ENCODE assay signal across 21 cellular contexts in genomic region chr6:52374247-52374646, GRCh38.
"Had no signal": no experiment of that assay in that cellular context is flagged by ENCODE, and none has a peak within 500 bp of the region (broad histone marks: within the 10 kb centered on the region; RNA-seq: fewer than 3 reads in every experiment).

No MANE protein-coding gene starts in this region.

- H3K4me3 ChIP-seq: ascending aorta, esophagus squamous epithelium, gastrocnemius medialis, stomach, testis, uterus had no signal

- H3K27me3 ChIP-seq: ascending aorta, brain microvascular endothelial cell, esophagus squamous epithelium, gastrocnemius medialis, stomach, testis, uterus had no signal

- H3K4me3 Mint-ChIP-seq: endodermal cell; T-helper 1 cell treated with Interleukin-12 subunit alpha and Interleukin-12 subunit beta and Interleukin-4 antibody, amounts not matched to agents 30 μg/mL and 1 μg/mL, for 36 hours had no signal

- H3K27ac ChIP-seq: ascending aorta, brain microvascular endothelial cell, esophagus squamous epithelium, gastrocnemius medialis, parathyroid adenoma, stomach, testis, uterus had no signal

- H3K9me3 ChIP-seq: ascending aorta, esophagus squamous epithelium, gastrocnemius medialis, stomach, testis, uterus had no signal

- ATAC-seq: gastrocnemius medialis, left ventricle myocardium superior, right cardiac atrium had no signal

- H3K36me3 ChIP-seq: ascending aorta, brain microvascular endothelial cell, esophagus squamous epithelium, gastrocnemius medialis, stomach, uterus had no signal

- H3K4me1 ChIP-seq: ascending aorta, gastrocnemius medialis, parathyroid adenoma, uterus had no signal

- DNase-seq: activated CD4-positive, alpha-beta T cell treated with anti-CD3 and anti-CD28 coated beads for 4 hours; activated CD4-positive, alpha-beta T cell treated with anti-CD3 and anti-CD28 coated beads, Interleukin-2, amount 50 U/mL, for 48 hours; activated CD4-positive, CD25-positive, alpha-beta regulatory T cell; activated CD8-positive, alpha-beta memory T cell treated with anti-CD3 and anti-CD28 coated beads, Interleukin-2, amount 50 U/mL, for 48 hours; activated naive CD4-positive, alpha-beta T cell treated with Interleukin-2 at 50 U/mL for 16 hours; activated T-cell treated with anti-CD3 and anti-CD28 coated beads, Interleukin-2, amount 50 U/mL, for 48 hours; brain microvascular endothelial cell; central memory CD4-positive, alpha-beta T cell; endodermal cell; esophagus squamous epithelium; gastrocnemius medialis; left ventricle myocardium superior; right cardiac atrium; stimulated activated CD4-positive, alpha-beta T cell treated with anti-CD3 and anti-CD28 coated beads, Interleukin-12 subunit alpha, Interleukin-12 subunit beta, amount 100 ng/mL, for 4 hours; stomach; testis; trophoblast cell; uterus had no signal

- H3K27ac Mint-ChIP-seq: endodermal cell; T-helper 1 cell treated with Interleukin-12 subunit alpha and Interleukin-12 subunit beta and Interleukin-4 antibody, amounts not matched to agents 30 μg/mL and 1 μg/mL, for 36 hours had no signal
